In genomic region chr13:51019026-51019425, GRCh38 we compare ENCODE assay signal across 23 cellular contexts.
"Had no signal": no experiment of that assay in that cellular context is flagged by ENCODE, and none has a peak within 500 bp of the region (broad histone marks: within the 10 kb centered on the region; RNA-seq: fewer than 3 reads in every experiment).

No MANE protein-coding gene starts in this region.

- H3K4me3 Mint-ChIP-seq: dendritic cell treated with granulocyte-macrophage colony-stimulating factor and Interleukin-4, amounts not matched to agents 40 ng/mL and 50 ng/mL, for 4 days; effector memory CD8-positive, alpha-beta T cell; endodermal cell had no signal

- H3K9me3 ChIP-seq: colonic mucosa had no signal

- H3K27ac ChIP-seq: colonic mucosa, coronary artery, dorsolateral prefrontal cortex, epithelial cell of prostate, esophagus squamous epithelium, foreskin keratinocyte, gastroesophageal sphincter, heart left ventricle, heart right ventricle had no signal

- DNase-seq: colonic mucosa; cortex of kidney; dermis blood vessel endothelial cell; dorsolateral prefrontal cortex; effector CD4-positive, alpha-beta T cell; effector CD8-positive, alpha-beta T cell; effector memory CD4-positive, alpha-beta T cell; effector memory CD8-positive, alpha-beta T cell; endodermal cell; erythroblast; esophagus squamous epithelium; foreskin fibroblast; foreskin keratinocyte; foreskin melanocyte; glutamatergic neuron; head of caudate nucleus; heart left ventricle; heart right ventricle had no signal

- H3K4me1 Mint-ChIP-seq: endodermal cell had no signal

- H3K27ac Mint-ChIP-seq: dendritic cell treated with granulocyte-macrophage colony-stimulating factor and Interleukin-4, amounts not matched to agents 40 ng/mL and 50 ng/mL, for 4 days; effector memory CD8-positive, alpha-beta T cell; endodermal cell had no signal

- H3K27me3 Mint-ChIP-seq: dendritic cell treated with granulocyte-macrophage colony-stimulating factor and Interleukin-4, amounts not matched to agents 40 ng/mL and 50 ng/mL, for 4 days had no signal

- H3K4me3 ChIP-seq: colonic mucosa, coronary artery, dorsolateral prefrontal cortex, esophagus squamous epithelium, gastroesophageal sphincter, heart left ventricle, heart right ventricle had no signal

- H3K27me3 ChIP-seq: colonic mucosa, dorsolateral prefrontal cortex, esophagus squamous epithelium, foreskin keratinocyte, gastroesophageal sphincter, heart left ventricle, heart right ventricle had no signal

- ATAC-seq: effector memory CD8-positive, alpha-beta T cell; esophagus mucosa; foreskin keratinocyte; gastroesophageal sphincter; heart left ventricle; heart right ventricle had no signal

- H3K36me3 ChIP-seq: colonic mucosa, esophagus squamous epithelium, gastroesophageal sphincter, heart left ventricle, heart right ventricle had no signal

- H3K9me3 Mint-ChIP-seq: effector memory CD8-positive, alpha-beta T cell had no signal

- H3K4me1 ChIP-seq: colonic mucosa, esophagus squamous epithelium, foreskin keratinocyte, gastroesophageal sphincter, heart left ventricle, heart right ventricle had no signal
